In the genomic region with DNA sequence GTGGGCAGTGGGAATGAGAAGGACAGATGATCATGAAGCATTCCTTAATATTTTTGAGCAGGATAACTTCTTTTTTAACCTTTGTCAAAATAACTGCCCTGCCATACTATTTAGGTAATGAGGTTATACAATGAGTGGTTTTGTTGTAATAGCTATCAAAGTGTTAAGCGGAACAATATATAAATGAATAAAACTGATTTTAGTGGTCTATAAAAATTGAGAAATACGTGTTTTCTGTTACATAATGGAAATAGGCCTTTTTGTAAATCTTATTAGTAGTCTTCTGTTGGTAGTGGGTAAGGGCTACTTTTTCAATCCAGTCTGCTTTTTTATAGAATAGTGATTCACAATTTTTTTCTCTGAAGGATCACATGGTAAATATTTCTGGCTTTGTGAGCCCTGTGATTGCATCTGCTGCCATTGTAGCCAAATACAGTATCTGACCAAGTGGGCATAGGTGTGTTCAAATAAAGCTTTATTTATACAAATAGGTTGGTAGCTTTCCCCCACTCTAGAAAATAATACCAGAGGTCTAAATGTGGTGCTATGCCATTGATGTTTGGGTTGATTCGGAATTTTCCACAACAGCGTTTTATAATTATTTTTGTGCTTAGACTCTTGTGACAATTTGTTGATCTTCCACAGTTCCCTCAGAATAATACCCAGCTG, we compare ENCODE assay signal across 11 cellular contexts. TPM values are rescaled to one million over a fixed set of nuclear protein-coding genes. Genes with fewer than 3 reads are reported as not detected.
A peak's percentile ranks its signal among the peaks of the same experiment; 100 is the strongest.
DNase-seq lines count a peak whose midpoint lies in the region; ATAC-seq and TF ChIP-seq lines count a peak whose summit lies in the region.
"Had no signal": no experiment of that assay in that cellular context is flagged by ENCODE, and none has a peak within 500 bp of the region (broad histone marks: within the 10 kb centered on the region; RNA-seq: fewer than 3 reads in every experiment).

No MANE protein-coding gene starts in this region.

- no peak for DNase-seq in activated CD4-positive, alpha-beta T cell treated with anti-CD3 and anti-CD28 coated beads for 36 hours
- DNase-seq in activated CD4-positive, alpha-beta T cell treated with anti-CD3 and anti-CD28 coated beads for 4 hours: no peak
- DNase-seq in GM23248 (peak; percentile 38), natural killer cell (no peak), tibial artery (no peak), NCI-H1436 treated with DMSO at 0.1 percent for 48 hours (lab: John Stamatoyannopoulos, UW) (no peak)
- DNase-seq in activated naive CD8-positive, alpha-beta T cell treated with anti-CD3 and anti-CD28 coated beads for 36 hours: no peak
- DNase-seq: ovary, T1000, uterus had no signal

- no peak for ATAC-seq in activated CD4-positive, alpha-beta T cell treated with anti-CD3 and anti-CD28 coated beads for 36 hours
- no peak for ATAC-seq in natural killer cell
- ATAC-seq in HG03439 (IDR thresholded peaks at IDR 0.05; ENCODE audit: unreplicated experiment): no peak

- H3F3A ChIP-seq in GM23248 (ENCODE audit: insufficient read depth): peaks cover 80% of the 10 kb centered on the region

- H3K36me3 ChIP-seq in GM23248 (ENCODE audit: low read depth) (peaks cover 6% of the 10 kb centered on the region), tibial artery (no peaks in the 10 kb centered on the region)
- H3K36me3 ChIP-seq: ovary, uterus had no signal

- H3K4me1 ChIP-seq in GM23248 (ENCODE audit: insufficient read depth) (peaks cover 49% of the 10 kb centered on the region), tibial artery (peaks cover 0 to 59% (median 21%) of the 10 kb centered on the region in 4 donors)

- H3K9me3 ChIP-seq in GM23248 (ENCODE audit: low read depth) (no peaks in the 10 kb centered on the region), tibial artery (no peaks in the 10 kb centered on the region)
- H3K9me3 ChIP-seq: ovary, uterus had no signal

- H3K27ac ChIP-seq in GM23248 (peak overlapping the region; percentile 74), tibial artery (peak overlapping the region in 1 of 2 donors; percentile 96)
- H3K27ac ChIP-seq: ovary had no signal

- H4K20me1 ChIP-seq in GM23248 (ENCODE audit: insufficient read depth): peaks cover 51% of the 10 kb centered on the region

- peaks cover 62% of the 10 kb centered on the region for H3K4me1 Mint-ChIP-seq in activated CD4-positive, alpha-beta T cell treated with anti-CD3 and anti-CD28 coated beads for 36 hours
- peaks cover 54% of the 10 kb centered on the region for H3K4me1 Mint-ChIP-seq in activated naive CD8-positive, alpha-beta T cell treated with anti-CD3 and anti-CD28 coated beads for 36 hours
- peaks cover 55 to 70% of the 10 kb centered on the region in 2 donors for H3K4me1 Mint-ChIP-seq in natural killer cell

- H3K4me3 ChIP-seq in GM23248 (peak overlapping the region; percentile 88), tibial artery (no peak overlapping the region)
- H3K4me3 ChIP-seq: ovary, uterus had no signal

- H3K27me3 ChIP-seq in GM23248 (replicated peaks; ENCODE audit: insufficient read depth): no peaks in the 10 kb centered on the region
- no peaks in the 10 kb centered on the region for H3K27me3 ChIP-seq in tibial artery
- H3K27me3 ChIP-seq: ovary, uterus had no signal

- no peaks in the 10 kb centered on the region for H3K27me3 Mint-ChIP-seq in activated CD4-positive, alpha-beta T cell treated with anti-CD3 and anti-CD28 coated beads for 36 hours
- no peaks in the 10 kb centered on the region for H3K27me3 Mint-ChIP-seq in activated naive CD8-positive, alpha-beta T cell treated with anti-CD3 and anti-CD28 coated beads for 36 hours
- H3K27me3 Mint-ChIP-seq in natural killer cell (ENCODE audit: low read depth in 2 of 2): no peaks in the 10 kb centered on the region

- H3K36me3 Mint-ChIP-seq in activated CD4-positive, alpha-beta T cell treated with anti-CD3 and anti-CD28 coated beads for 36 hours (ENCODE audit: low read depth): peaks cover 10% of the 10 kb centered on the region
- H3K36me3 Mint-ChIP-seq in activated naive CD8-positive, alpha-beta T cell treated with anti-CD3 and anti-CD28 coated beads for 36 hours: peaks cover 10% of the 10 kb centered on the region
- no peaks in the 10 kb centered on the region for H3K36me3 Mint-ChIP-seq in natural killer cell

- H3K9me2 ChIP-seq in GM23248 (ENCODE audit: insufficient read depth): no peaks in the 10 kb centered on the region

- peak overlapping the region; percentile 94 for H3K27ac Mint-ChIP-seq in activated CD4-positive, alpha-beta T cell treated with anti-CD3 and anti-CD28 coated beads for 36 hours
- H3K27ac Mint-ChIP-seq in activated naive CD8-positive, alpha-beta T cell treated with anti-CD3 and anti-CD28 coated beads for 36 hours: peak overlapping the region; percentile 91
- peak overlapping the region; percentile 89 to 96 for H3K27ac Mint-ChIP-seq in natural killer cell

- H3K4me2 ChIP-seq in GM23248 (ENCODE audit: unreplicated experiment): peak overlapping the region; percentile 82

- H3K4me3 Mint-ChIP-seq in activated CD4-positive, alpha-beta T cell treated with anti-CD3 and anti-CD28 coated beads for 36 hours: peak overlapping the region; percentile 44
- H3K4me3 Mint-ChIP-seq in activated naive CD8-positive, alpha-beta T cell treated with anti-CD3 and anti-CD28 coated beads for 36 hours: peak overlapping the region; percentile 50
- peak overlapping the region; percentile 31 for H3K4me3 Mint-ChIP-seq in natural killer cell

- peak overlapping the region; percentile 85; the same call in 1 of the 2 replicates for H3K9ac ChIP-seq in GM23248

- CTCF ChIA-PET in activated CD4-positive, alpha-beta T cell treated with anti-CD3 and anti-CD28 coated beads for 36 hours (lab: Charles Lee): no interaction called here

- WGBS in GM23248 (ENCODE audit: low coverage in 1 of 2, low lambda C conversion rate in 2 of 2, missing lambda C conversion rate in 2 of 2), 2 experiments: 97 to 98% methylated on average over 4 of the region's 4 CpGs

- H3K9me3 Mint-ChIP-seq in activated CD4-positive, alpha-beta T cell treated with anti-CD3 and anti-CD28 coated beads for 36 hours (ENCODE audit: low read depth): no peaks in the 10 kb centered on the region
- H3K9me3 Mint-ChIP-seq in activated naive CD8-positive, alpha-beta T cell treated with anti-CD3 and anti-CD28 coated beads for 36 hours: no peaks in the 10 kb centered on the region
- H3K9me3 Mint-ChIP-seq in natural killer cell: no peaks in the 10 kb centered on the region

- intact Hi-C loops in activated CD4-positive, alpha-beta T cell treated with anti-CD3 and anti-CD28 coated beads for 36 hours (cut with DNase I, micrococcal nuclease): loop anchor here (10.0 kb wide), 1 partner anchor 774 kb away; no protein-coding TSS in a partner anchor
- intact Hi-C loops in natural killer cell (cut with micrococcal nuclease): loop anchor here (10.0 kb wide), 1 partner anchor 774 kb away; no protein-coding TSS in a partner anchor
- intact Hi-C loops in tibial artery (cut with DNase I; ENCODE audit: low total_unique reads): no loop called here

- in situ Hi-C loops in GM23248 (cut with MboI): loop anchor here (25.0 kb wide), 1 partner anchor 526 kb away; no protein-coding TSS in a partner anchor

- no peak overlapping the region for H2AFZ ChIP-seq in GM23248

- peaks cover 96% of the 10 kb centered on the region for H3K79me2 ChIP-seq in GM23248 (ENCODE audit: insufficient read depth)

- POLR2A ChIA-PET in activated CD4-positive, alpha-beta T cell treated with anti-CD3 and anti-CD28 coated beads for 36 hours (lab: Charles Lee): interaction anchor here (0.5 to 0.6 kb wide), 2 partner anchors 96 to 745 kb away, joined by 3 to 4 read pairs; no protein-coding TSS in a partner anchor

- TF ChIP-seq CTCF in natural killer cell (IDR thresholded peaks at IDR 0.05) (no peak), tibial artery (IDR thresholded peaks at IDR 0.05) (no peak)

RNA-seq across cellular contexts. Expression of gene NEK7, which starts 4.3 kb away (rescaled TPM):
- total RNA-seq in activated CD4-positive, alpha-beta T cell treated with anti-CD3 and anti-CD28 coated beads for 36 hours: 10 to 100 TPM; 46.9 to 49.0 TPM
- 1,026 and 1,186 TPM in 2 replicates for total RNA-seq in GM23248 (2014; rRNA removed; shearing (Covaris generic))
- 693 and 700 TPM in 2 replicates for polyA plus RNA-seq in GM23248 (2016; fragmentation: Nextera tagmentation; extraction: Ambion mirVana)
- total RNA-seq in activated naive CD8-positive, alpha-beta T cell treated with anti-CD3 and anti-CD28 coated beads for 36 hours: 10 to 100 TPM; 56.1 to 57.4 TPM
- 10 to 100 TPM; 34.1 to 57.5 (median 42.1) TPM for total RNA-seq in natural killer cell

Comparison
In these comparisons a context has a peak if more than half of its experiments do, and no peak if none do; other contexts are left out.
1. RNA of gene NEK7, which starts 4.3 kb away (total RNA-seq): 1,026 to 1,186 TPM in GM23248; 56.1 to 57.4 TPM in activated naive CD8-positive, alpha-beta T cell treated with anti-CD3 and anti-CD28 coated beads for 36 hours, 46.9 to 49.0 TPM in activated CD4-positive, alpha-beta T cell treated with anti-CD3 and anti-CD28 coated beads for 36 hours and 34.1 to 57.5 TPM in natural killer cell; every median in the first group is over 10 times any median in the second.
2. Peak in every context shown above with its lines, with median percentiles within 50 percentile points of each other: H3K27ac Mint-ChIP-seq and H3K4me3 Mint-ChIP-seq.